ENCODE assay signal across 1 cellular context in genomic region chr3:14876942-14877341, GRCh38.
TF ChIP-seq lines count a peak whose summit lies in the region.

No MANE protein-coding gene starts in this region.

TF ChIP-seq in SK-N-SH, 30 proteins besides CTCF, POLR2A, EP300 and RAD21 (continued from another document):
- TF ChIP-seq REST (IDR thresholded peaks at IDR 0.05; ENCODE audit: low read depth, low read length) = no peak
- TF ChIP-seq RCOR1 (IDR thresholded peaks at IDR 0.05; ENCODE audit: low read length) = no peak
- no peak for TF ChIP-seq RXRA (IDR thresholded peaks at IDR 0.05; ENCODE audit: borderline replicate concordance, low read depth)
- no peak for TF ChIP-seq GATA2 (CRISPR knock-in tag; IDR thresholded peaks at IDR 0.05)
- TF ChIP-seq NRF1 (IDR thresholded peaks at IDR 0.05; ENCODE audit: low read depth, low read length) = no peak
- no peak for TF ChIP-seq JUND (IDR thresholded peaks at IDR 0.05)
- TF ChIP-seq MAX (IDR thresholded peaks at IDR 0.05; ENCODE audit: low read depth) = no peak
- TF ChIP-seq CHD2 (IDR thresholded peaks at IDR 0.05; ENCODE audit: low read length, partially characterized antibody) = no peak
- TF ChIP-seq FOXM1 (IDR thresholded peaks at IDR 0.05; ENCODE audit: low read depth) = no peak
- no peak for TF ChIP-seq USF2 (IDR thresholded peaks at IDR 0.05; ENCODE audit: borderline replicate concordance, low read depth, low read length)
- TF ChIP-seq FOXJ3 (CRISPR knock-in tag; IDR thresholded peaks at IDR 0.05) = no peak
- no peak for TF ChIP-seq POLR2AphosphoS5 (IDR thresholded peaks at IDR 0.05; ENCODE audit: low read depth, low read length)
